ENCODE assay signal across 17 cellular contexts in the genomic region with DNA sequence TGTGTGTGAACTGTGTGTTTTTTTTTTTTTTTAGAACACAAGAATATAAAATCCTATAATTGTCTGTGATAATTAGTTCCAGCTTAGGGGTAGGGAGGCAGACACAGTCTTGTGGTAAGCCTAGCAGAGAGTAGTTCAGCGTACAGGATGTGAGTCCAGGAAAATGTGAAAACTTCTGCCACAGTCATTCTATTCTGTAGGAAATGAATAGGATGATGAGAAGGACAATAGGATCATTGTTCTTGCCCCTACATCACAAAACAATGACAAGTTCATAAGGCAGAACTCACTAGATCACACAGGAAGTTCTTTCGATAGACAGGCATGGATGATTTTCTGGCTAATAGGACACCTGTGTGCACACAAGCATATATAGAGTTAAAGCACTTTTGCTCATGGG.
DNase-seq lines count a peak whose midpoint lies in the region; ATAC-seq lines count a peak whose summit lies in the region.
"Had no signal": no experiment of that assay in that cellular context is flagged by ENCODE, and none has a peak within 500 bp of the region (broad histone marks: within the 10 kb centered on the region; RNA-seq: fewer than 3 reads in every experiment).

No MANE protein-coding gene starts in this region.

- H3K4me3 Mint-ChIP-seq in activated T-helper 17 cell treated with anti-CD3 and anti-CD28 coated beads, Interleukin-2, amount 50 U/mL, for 72 hours, result no peak overlapping the region
- H3K4me3 Mint-ChIP-seq in activated T-cell treated with anti-CD3 and anti-CD28 coated beads, Interleukin-2, amount 50 U/mL, for 24 hours, result no peak overlapping the region
- H3K4me3 Mint-ChIP-seq: B cell; CD4-positive, alpha-beta memory T cell; IgD-negative memory B cell had no signal

- DNase-seq in NCI-H526 (lab: John Stamatoyannopoulos, UW) (peak; percentile 90 to 93), caudate nucleus (lab: John Stamatoyannopoulos, UW) (peak in 5 of 61 donors; percentile 1 to 41 (median 26)), kidney tubule cell (ENCODE audit: low spot score) (peak; percentile 41), superior temporal gyrus (ENCODE audit: extremely low spot score) (peak; percentile 91)
- DNase-seq in activated T-cell treated with anti-CD3 and anti-CD28 coated beads, Interleukin-2, amount 50 U/mL, for 24 hours, result no peak
- DNase-seq: ACHN; CD4-positive, alpha-beta memory T cell; MV-4-11; NCI-H1417 treated with DMSO at 0.1 percent for 48 hours; NCI-H2029; NCI-H2171 treated with DMSO at 0.1 percent for 48 hours; RPMI8226 had no signal

- no peak for ATAC-seq in HG02840 (IDR thresholded peaks at IDR 0.05; ENCODE audit: low FRiP score, unreplicated experiment)
- no peak for ATAC-seq in activated T-helper 17 cell treated with anti-CD3 and anti-CD28 coated beads, Interleukin-2, amount 50 U/mL, for 72 hours (replicated peaks)

- no peaks in the 10 kb centered on the region for H3K27me3 Mint-ChIP-seq in activated T-helper 17 cell treated with anti-CD3 and anti-CD28 coated beads, Interleukin-2, amount 50 U/mL, for 72 hours
- H3K27me3 Mint-ChIP-seq in activated T-cell treated with anti-CD3 and anti-CD28 coated beads, Interleukin-2, amount 50 U/mL, for 24 hours, result peaks cover 11% of the 10 kb centered on the region
- H3K27me3 Mint-ChIP-seq: CD4-positive, alpha-beta memory T cell; IgD-negative memory B cell had no signal

- no peak overlapping the region for H3K27ac Mint-ChIP-seq in activated T-helper 17 cell treated with anti-CD3 and anti-CD28 coated beads, Interleukin-2, amount 50 U/mL, for 72 hours
- H3K27ac Mint-ChIP-seq in activated T-cell treated with anti-CD3 and anti-CD28 coated beads, Interleukin-2, amount 50 U/mL, for 24 hours, result no peak overlapping the region
- H3K27ac Mint-ChIP-seq: B cell; CD4-positive, alpha-beta memory T cell; IgD-negative memory B cell had no signal

- no peaks in the 10 kb centered on the region for H3K9me3 Mint-ChIP-seq in activated T-helper 17 cell treated with anti-CD3 and anti-CD28 coated beads, Interleukin-2, amount 50 U/mL, for 72 hours
- H3K9me3 Mint-ChIP-seq in activated T-cell treated with anti-CD3 and anti-CD28 coated beads, Interleukin-2, amount 50 U/mL, for 24 hours, result no peaks in the 10 kb centered on the region
- H3K9me3 Mint-ChIP-seq: CD4-positive, alpha-beta memory T cell; IgD-negative memory B cell had no signal

- no peaks in the 10 kb centered on the region for H3K4me1 Mint-ChIP-seq in activated T-helper 17 cell treated with anti-CD3 and anti-CD28 coated beads, Interleukin-2, amount 50 U/mL, for 72 hours
- no peaks in the 10 kb centered on the region for H3K4me1 Mint-ChIP-seq in activated T-cell treated with anti-CD3 and anti-CD28 coated beads, Interleukin-2, amount 50 U/mL, for 24 hours (ENCODE audit: low read depth)
- H3K4me1 Mint-ChIP-seq: B cell, IgD-negative memory B cell had no signal

- H3K27ac ChIP-seq in caudate nucleus (ENCODE audit: low read depth, low read length), result peak overlapping the region; percentile 42
- H3K27ac ChIP-seq: SJSA1 had no signal

- no peaks in the 10 kb centered on the region for H3K36me3 Mint-ChIP-seq in activated T-helper 17 cell treated with anti-CD3 and anti-CD28 coated beads, Interleukin-2, amount 50 U/mL, for 72 hours (ENCODE audit: low read depth)
- no peaks in the 10 kb centered on the region for H3K36me3 Mint-ChIP-seq in activated T-cell treated with anti-CD3 and anti-CD28 coated beads, Interleukin-2, amount 50 U/mL, for 24 hours (ENCODE audit: low read depth)
- H3K36me3 Mint-ChIP-seq: CD4-positive, alpha-beta memory T cell; IgD-negative memory B cell had no signal
